ENCODE assay signal across 7 cellular contexts in genomic region chr1:202283379-202283844, GRCh38. TPM values are rescaled to one million over a fixed set of nuclear protein-coding genes. Genes with fewer than 3 reads are reported as not detected.
DNase-seq lines count a peak whose midpoint lies in the region; ATAC-seq, FAIRE-seq and TF ChIP-seq lines count a peak whose summit lies in the region.

No MANE protein-coding gene starts in this region.

- no peaks in the 10 kb centered on the region for H4K20me1 ChIP-seq in mammary epithelial cell (ENCODE audit: insufficient read depth, low read length)

- ATAC-seq in left cardiac atrium (no peak), HG02571 (IDR thresholded peaks at IDR 0.05; ENCODE audit: unreplicated experiment) (no peak), GM19452 (IDR thresholded peaks at IDR 0.05; ENCODE audit: unreplicated experiment) (no peak)

- BruUV-seq in mammary epithelial cell (replicated peaks; lab: Mats Ljungman, UMichigan) = no TSS peak

- H3K27me3 ChIP-seq in mammary epithelial cell (ENCODE audit: insufficient read depth, low read length) (no peaks in the 10 kb centered on the region), small intestine (ENCODE audit: control insufficient read depth in 2 of 2, insufficient read depth in 2 of 2, low read length in 2 of 2) (no peaks in the 10 kb centered on the region)

- DNase-seq in HEK293T (ENCODE audit: extremely low spot score) = peak; percentile 31
- peak; percentile 46 for DNase-seq in NCI-H2196 treated with DMSO at 0.1 percent for 48 hours (lab: John Stamatoyannopoulos, UW; ENCODE audit: unreplicated experiment)
- peak; percentile 87 for DNase-seq in mammary epithelial cell
- DNase-seq in small intestine = peak; percentile 9
- no peak for DNase-seq in left cardiac atrium

- in situ Hi-C loops in mammary epithelial cell (cut with MboI; ENCODE audit: low sequenced_read_pairs in 2 of 2) = no loop called here

- H3K4me2 ChIP-seq in mammary epithelial cell (ENCODE audit: insufficient read depth, low read depth, low read length) = peak overlapping the region; percentile 32

- H2AFZ ChIP-seq in mammary epithelial cell (ENCODE audit: low read depth, low read length) = no peak overlapping the region

- POLR2A ChIA-PET in HEK293T (lab: Yijun Ruan, JAX) = interaction anchor here (1.9 kb wide), 1 partner anchor 9 kb away, joined by 4 read pairs; no protein-coding TSS in a partner anchor

- peaks cover 61% of the 10 kb centered on the region for H3K4me1 ChIP-seq in mammary epithelial cell (ENCODE audit: insufficient read depth, low read length)
- H3K4me1 ChIP-seq in small intestine (ENCODE audit: control insufficient read depth in 2 of 2, insufficient read depth in 1 of 2, low read depth in 1 of 2, low read length in 1 of 2) = peaks cover 0 to 3% of the 10 kb centered on the region in 2 donors

- TF ChIP-seq CTCF in mammary epithelial cell (conservative IDR thresholded peaks at IDR 0.05 in 1 of 2, IDR thresholded peaks at IDR 0.05 in 1 of 2; ENCODE audit: extremely low read depth in 1 of 2, insufficient read depth in 1 of 2, low read depth in 1 of 2, low read length in 2 of 2) = no peak

- FAIRE-seq in small intestine (lab: Jason Lieb, UNC) = no peak

- CTCF ChIA-PET in HEK293T (lab: Yijun Ruan, JAX) = no interaction called here
- CTCF ChIA-PET in mammary epithelial cell (lab: Charles Lee; ENCODE audit: low non-redundant PET) = interaction anchor here (1.1 kb wide), 1 partner anchor 9 kb away, joined by 3 read pairs; no protein-coding TSS in a partner anchor

- intact Hi-C loops in mammary epithelial cell (cut with micrococcal nuclease) = loop anchor here (2.0 kb wide), 1 partner anchor 61 kb away; no protein-coding TSS in a partner anchor
- intact Hi-C loops in left cardiac atrium (cut with DNase I) = no loop called here

- H3K36me3 ChIP-seq in mammary epithelial cell (ENCODE audit: insufficient read depth, low read length) (no peaks in the 10 kb centered on the region), small intestine (ENCODE audit: control insufficient read depth in 2 of 2, insufficient read depth in 2 of 2, low read length in 2 of 2) (no peaks in the 10 kb centered on the region)

- no peak overlapping the region for H3K4me3 ChIP-seq in mammary epithelial cell (replicated peaks in 1 of 3; ENCODE audit: insufficient read depth in 1 of 3, low read depth in 2 of 3, low read length in 3 of 3)
- no peak overlapping the region for H3K4me3 ChIP-seq in small intestine (ENCODE audit: low read depth in 1 of 2, low read length in 2 of 2)

- dilution Hi-C loops in mammary epithelial cell (cut with HindIII; ENCODE audit: low sequenced_read_pairs) = no loop called here

- no peak overlapping the region for H3K9ac ChIP-seq in mammary epithelial cell (ENCODE audit: insufficient read depth, low read length)

- H3K9me3 ChIP-seq in mammary epithelial cell (replicated peaks; ENCODE audit: insufficient read depth, low read length) (no peaks in the 10 kb centered on the region), small intestine (ENCODE audit: control insufficient read depth, low read depth) (no peaks in the 10 kb centered on the region)

- WGBS in mammary epithelial cell (ENCODE audit: low coverage, missing lambda C conversion rate) = 2% methylated on average over 9 of the region's 10 CpGs
- 10 to 30% (median 16%) methylated on average over 10 of the region's 10 CpGs for WGBS in small intestine, 3 donors

- no peaks in the 10 kb centered on the region for H3K79me2 ChIP-seq in mammary epithelial cell (ENCODE audit: insufficient read depth, low read length)

- H3K27ac ChIP-seq in mammary epithelial cell (ENCODE audit: insufficient read depth, low read depth, low read length) (peak overlapping the region; percentile 31), small intestine (ENCODE audit: low read depth in 1 of 2, low read length in 1 of 2) (no peak overlapping the region)

TF ChIP-seq in HEK293T, 16 proteins besides CTCF, POLR2A, EP300 and RAD21:
- TF ChIP-seq FOXK2 (IDR thresholded peaks at IDR 0.05) (no peak), PKNOX1 (IDR thresholded peaks at IDR 0.05) (peak; percentile 56; the same call in 1 of the 2 replicates), TARDBP (IDR thresholded peaks at IDR 0.05) (no peak), CTBP1 (IDR thresholded peaks at IDR 0.05; ENCODE audit: borderline replicate concordance) (no peak), ZNF384 (IDR thresholded peaks at IDR 0.05) (no peak), FOXM1 (IDR thresholded peaks at IDR 0.05; ENCODE audit: borderline replicate concordance) (no peak), SP1 (IDR thresholded peaks at IDR 0.05) (no peak)

RNA-seq across cellular contexts. Expression of gene UBE2T, which starts 58.3 kb away (rescaled TPM):
- total RNA-seq in mammary epithelial cell (10 to 100 TPM; 11.0 to 34.7 TPM), left cardiac atrium (10 to 100 TPM in 1 of 2 donors, 1 to 10 TPM in 1; 6.1 to 10.2 TPM)
- polyA plus RNA-seq in mammary epithelial cell (89.1 TPM), small intestine (10 to 100 TPM in 1 of 3 donors, 1 to 10 TPM in 2; 9.2 to 39.5 (median 9.4) TPM)
- polyA minus RNA-seq in mammary epithelial cell = 17.7 TPM
